In the genomic region with DNA sequence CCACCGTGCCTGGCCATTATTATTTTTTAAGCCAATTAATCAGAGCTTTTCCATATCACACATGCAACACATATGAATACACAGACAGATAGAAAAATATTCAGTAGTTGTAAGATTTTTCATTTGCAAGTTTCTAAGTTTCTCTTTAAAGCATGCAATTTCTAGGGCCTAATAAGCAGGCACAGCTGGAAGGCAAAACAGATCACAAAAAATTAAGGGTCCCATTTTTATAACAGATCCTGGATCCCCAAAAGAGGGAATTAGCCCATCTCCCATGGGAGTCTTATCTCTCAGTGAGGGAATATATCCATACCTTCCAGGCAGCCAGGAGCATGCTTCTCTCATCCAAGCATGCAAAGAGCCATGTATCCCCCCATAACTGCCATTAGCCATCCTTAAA, we compare ENCODE assay signal across 35 cellular contexts.
"Had no signal": no experiment of that assay in that cellular context is flagged by ENCODE, and none has a peak within 500 bp of the region (broad histone marks: within the 10 kb centered on the region; RNA-seq: fewer than 3 reads in every experiment).

No MANE protein-coding gene starts in this region.

- H3K27me3 ChIP-seq: MG63 had no signal

- H3K4me3 ChIP-seq: MG63 had no signal

- H3K36me3 ChIP-seq: MG63 had no signal

- DNase-seq: Karpas-422, Kasumi-1, MG63, MM.1S, MV-4-11, NCI-H1048, NCI-H1092, NCI-H1092 treated with DMSO at 0.1 percent for 48 hours, NCI-H1105, NCI-H1105 treated with DMSO at 0.1 percent for 48 hours, NCI-H1417, NCI-H1417 treated with DMSO at 0.1 percent for 48 hours, NCI-H1436, NCI-H1436 treated with DMSO at 0.1 percent for 48 hours, NCI-H146, NCI-H1694, NCI-H1694 treated with DMSO at 0.1 percent for 48 hours, NCI-H187, NCI-H187 treated with DMSO at 0.1 percent for 48 hours, NCI-H1930, NCI-H2029, NCI-H2029 treated with DMSO at 0.1 percent for 48 hours, NCI-H2081, NCI-H2081 treated with DMSO at 0.1 percent for 48 hours, NCI-H2107, NCI-H2171, NCI-H2171 treated with DMSO at 0.1 percent for 48 hours, NCI-H2227 treated with DMSO at 0.1 percent for 48 hours, NCI-H226, NCI-H345, NCI-H446, NCI-H446 treated with DMSO at 0.1 percent for 48 hours, NCI-H510A, NCI-H510A treated with DMSO at 0.1 percent for 48 hours, NCI-H524 had no signal
